9 cellular contexts compared by ENCODE assay signal in the genomic region with DNA sequence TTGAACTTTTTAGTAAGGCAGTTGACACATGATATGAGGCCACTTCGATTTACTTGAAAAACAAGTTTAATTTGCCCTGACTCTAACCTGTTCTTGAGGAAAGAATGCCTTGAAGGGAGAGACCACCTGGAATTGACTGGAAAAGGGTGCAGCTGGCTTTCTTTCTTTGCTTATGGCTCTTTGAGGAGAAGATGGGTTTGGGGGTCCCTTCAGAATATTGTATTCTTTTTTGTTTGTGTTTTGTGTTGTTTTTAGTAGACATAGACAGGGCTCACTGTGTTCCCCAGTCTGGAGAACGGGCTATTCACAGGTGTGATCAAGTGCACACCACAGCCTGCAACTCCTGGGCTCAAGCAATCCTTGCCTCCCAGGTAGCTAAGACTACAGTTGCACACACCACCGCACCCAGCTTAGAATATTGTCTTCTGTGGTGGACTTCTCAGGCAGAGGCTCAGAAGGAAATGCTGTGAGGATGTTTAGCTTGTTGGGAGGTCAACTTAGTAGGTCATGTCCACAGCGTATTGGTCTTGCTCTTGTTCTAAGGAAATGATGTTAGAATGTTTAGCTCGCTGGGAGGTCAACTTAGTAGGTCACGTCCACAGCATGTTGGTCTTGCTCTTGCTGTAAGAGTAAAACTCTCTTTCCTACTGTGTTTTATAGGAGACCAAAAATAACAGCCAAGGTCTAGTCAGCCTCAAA. TPM values are rescaled to one million over a fixed set of nuclear protein-coding genes. Genes with fewer than 3 reads are reported as not detected.
A peak's percentile ranks its signal among the peaks of the same experiment; 100 is the strongest.
DNase-seq lines count a peak whose midpoint lies in the region; ATAC-seq and TF ChIP-seq lines count a peak whose summit lies in the region.
"Had no signal": no experiment of that assay in that cellular context is flagged by ENCODE, and none has a peak within 500 bp of the region (broad histone marks: within the 10 kb centered on the region; RNA-seq: fewer than 3 reads in every experiment).

No MANE protein-coding gene starts in this region.

- peak overlapping the region; percentile 100 for H3K4me3 Mint-ChIP-seq in activated CD4-positive, alpha-beta T cell treated with anti-CD3 and anti-CD28 coated beads, Interleukin-2, amount 10 ng/mL, durations not matched to agents 7 days and 5 days
- peak overlapping the region; percentile 93 for H3K4me3 Mint-ChIP-seq in activated naive CD8-positive, alpha-beta T cell

- H3K4me3 ChIP-seq in left lung, result peak overlapping the region; percentile 60 to 88
- peak overlapping the region; percentile 93 to 96 for H3K4me3 ChIP-seq in stomach smooth muscle (ENCODE audit: low read length in 2 of 2)

- H3K9ac ChIP-seq in stomach smooth muscle (ENCODE audit: low read length in 2 of 2), result peak overlapping the region in 1 of 2 donors; percentile 97

- no peak for DNase-seq in activated CD4-positive, alpha-beta T cell treated with anti-CD3 and anti-CD28 coated beads, Interleukin-2, amount 10 ng/mL, durations not matched to agents 7 days and 5 days
- no peak for DNase-seq in activated CD4-positive, alpha-beta T cell treated with anti-CD3 and anti-CD28 coated beads, Interleukin-2, amount 50 U/mL, for 1 hour
- no peak for DNase-seq in left lung
- no peak for DNase-seq in CD1c-positive myeloid dendritic cell (ENCODE audit: extremely low spot score)
- no peak for DNase-seq in mesenteric fat pad (ENCODE audit: low spot score)

- H3K4me1 Mint-ChIP-seq in activated CD4-positive, alpha-beta T cell treated with anti-CD3 and anti-CD28 coated beads, Interleukin-2, amount 10 ng/mL, durations not matched to agents 7 days and 5 days, result peaks cover 42% of the 10 kb centered on the region
- H3K4me1 Mint-ChIP-seq in activated naive CD8-positive, alpha-beta T cell (ENCODE audit: low read depth), result peaks cover 25% of the 10 kb centered on the region

- H3K9me3 Mint-ChIP-seq in activated CD4-positive, alpha-beta T cell treated with anti-CD3 and anti-CD28 coated beads, Interleukin-2, amount 10 ng/mL, durations not matched to agents 7 days and 5 days, result no peaks in the 10 kb centered on the region
- no peaks in the 10 kb centered on the region for H3K9me3 Mint-ChIP-seq in activated naive CD8-positive, alpha-beta T cell (ENCODE audit: low read depth)

- H3K36me3 Mint-ChIP-seq in activated CD4-positive, alpha-beta T cell treated with anti-CD3 and anti-CD28 coated beads, Interleukin-2, amount 10 ng/mL, durations not matched to agents 7 days and 5 days (ENCODE audit: low read depth), result peaks cover 57% of the 10 kb centered on the region
- peaks cover 8% of the 10 kb centered on the region for H3K36me3 Mint-ChIP-seq in activated naive CD8-positive, alpha-beta T cell

- no peak for ATAC-seq in left lung
- ATAC-seq in HG03521 (IDR thresholded peaks at IDR 0.05; ENCODE audit: unreplicated experiment), result no peak

- CTCF ChIA-PET in activated CD4-positive, alpha-beta T cell treated with anti-CD3 and anti-CD28 coated beads, Interleukin-2, amount 10 ng/mL, durations not matched to agents 7 days and 5 days (lab: Charles Lee), result interaction anchor here (0.7 to 3.2 kb wide), 10 partner anchors 11 to 385 kb away, joined by 3 to 16 read pairs (median 5); partner anchors contain the start of genes EMC9, IPO4, IRF9 and PSME1

- H3K27me3 ChIP-seq in left lung, result no peaks in the 10 kb centered on the region
- H3K27me3 ChIP-seq in stomach smooth muscle (ENCODE audit: control insufficient read depth in 1 of 2, insufficient read depth in 2 of 2, low read length in 2 of 2), result no peaks in the 10 kb centered on the region

- intact Hi-C loops in left lung (cut with DNase I), result no loop called here

- H3K4me1 ChIP-seq in left lung (peaks cover 6 to 28% of the 10 kb centered on the region in 2 donors), stomach smooth muscle (ENCODE audit: control insufficient read depth, insufficient read depth, low read length) (peaks cover 18% of the 10 kb centered on the region)

- POLR2A ChIA-PET in activated CD4-positive, alpha-beta T cell treated with anti-CD3 and anti-CD28 coated beads, Interleukin-2, amount 10 ng/mL, durations not matched to agents 7 days and 5 days (lab: Charles Lee), result no interaction called here

- H3K27ac ChIP-seq in left lung (no peak overlapping the region), stomach smooth muscle (ENCODE audit: low read length) (no peak overlapping the region)

- H3K9me3 ChIP-seq in left lung (no peaks in the 10 kb centered on the region), stomach smooth muscle (ENCODE audit: control insufficient read depth in 2 of 2, low read length in 2 of 2) (no peaks in the 10 kb centered on the region)

- H3K27me3 Mint-ChIP-seq in activated CD4-positive, alpha-beta T cell treated with anti-CD3 and anti-CD28 coated beads, Interleukin-2, amount 10 ng/mL, durations not matched to agents 7 days and 5 days, result no peaks in the 10 kb centered on the region
- no peaks in the 10 kb centered on the region for H3K27me3 Mint-ChIP-seq in activated naive CD8-positive, alpha-beta T cell

- peak overlapping the region; percentile 99 for H3K27ac Mint-ChIP-seq in activated CD4-positive, alpha-beta T cell treated with anti-CD3 and anti-CD28 coated beads, Interleukin-2, amount 10 ng/mL, durations not matched to agents 7 days and 5 days
- H3K27ac Mint-ChIP-seq in activated naive CD8-positive, alpha-beta T cell, result peak overlapping the region; percentile 55

- H3K36me3 ChIP-seq in left lung (peaks cover 0 to 44% of the 10 kb centered on the region in 2 donors), stomach smooth muscle (ENCODE audit: control insufficient read depth in 2 of 2, insufficient read depth in 2 of 2, low read length in 2 of 2) (peaks cover 30 to 35% of the 10 kb centered on the region in 2 donors)

- no peak for TF ChIP-seq CTCF in left lung (IDR thresholded peaks at IDR 0.05)

RNA-seq across cellular contexts. Expression of gene NRL, which starts 1.5 kb away (rescaled TPM):
- total RNA-seq in activated CD4-positive, alpha-beta T cell treated with anti-CD3 and anti-CD28 coated beads, Interleukin-2, amount 10 ng/mL, durations not matched to agents 7 days and 5 days, result 1 to 10 TPM; 3.1 to 3.3 TPM
- total RNA-seq in left lung (1 to 10 TPM; 1.6 to 2.7 TPM), mesenteric fat pad (1.6 TPM)

RNA-seq across cellular contexts. Expression of gene DCAF11, which starts 1.7 kb away (rescaled TPM):
- 100 to 1,000 TPM; 106 to 116 TPM for total RNA-seq in activated CD4-positive, alpha-beta T cell treated with anti-CD3 and anti-CD28 coated beads, Interleukin-2, amount 10 ng/mL, durations not matched to agents 7 days and 5 days
- 10 to 100 TPM; 56.4 to 65.1 TPM for total RNA-seq in left lung
- total RNA-seq in mesenteric fat pad, result 31.7 TPM

RNA-seq across cellular contexts. Expression of gene FITM1, which starts 14.2 kb away (rescaled TPM):
- total RNA-seq in activated CD4-positive, alpha-beta T cell treated with anti-CD3 and anti-CD28 coated beads, Interleukin-2, amount 10 ng/mL, durations not matched to agents 7 days and 5 days, result 1 to 10 TPM; 1.9 to 2.0 TPM
- total RNA-seq in left lung (under 1 TPM; 0.68 to 0.76 TPM), mesenteric fat pad (0.58 TPM)
- total RNA-seq: HT1080 had no signal

RNA-seq across cellular contexts. Expression of gene PSME1, which starts 19.7 kb away (rescaled TPM):
- 100 to 1,000 TPM; 498 to 547 TPM for total RNA-seq in activated CD4-positive, alpha-beta T cell treated with anti-CD3 and anti-CD28 coated beads, Interleukin-2, amount 10 ng/mL, durations not matched to agents 7 days and 5 days
- total RNA-seq in left lung, result 100 to 1,000 TPM; 190 to 203 TPM
- 121 TPM for total RNA-seq in mesenteric fat pad

RNA-seq across cellular contexts. Expression of gene PCK2, which starts 22.1 kb away (rescaled TPM):
- total RNA-seq in activated CD4-positive, alpha-beta T cell treated with anti-CD3 and anti-CD28 coated beads, Interleukin-2, amount 10 ng/mL, durations not matched to agents 7 days and 5 days, result 10 to 100 TPM; 57.4 to 60.3 TPM
- total RNA-seq in left lung (10 to 100 TPM; 36.5 to 61.3 TPM), mesenteric fat pad (39.1 TPM)
